In the genomic region with DNA sequence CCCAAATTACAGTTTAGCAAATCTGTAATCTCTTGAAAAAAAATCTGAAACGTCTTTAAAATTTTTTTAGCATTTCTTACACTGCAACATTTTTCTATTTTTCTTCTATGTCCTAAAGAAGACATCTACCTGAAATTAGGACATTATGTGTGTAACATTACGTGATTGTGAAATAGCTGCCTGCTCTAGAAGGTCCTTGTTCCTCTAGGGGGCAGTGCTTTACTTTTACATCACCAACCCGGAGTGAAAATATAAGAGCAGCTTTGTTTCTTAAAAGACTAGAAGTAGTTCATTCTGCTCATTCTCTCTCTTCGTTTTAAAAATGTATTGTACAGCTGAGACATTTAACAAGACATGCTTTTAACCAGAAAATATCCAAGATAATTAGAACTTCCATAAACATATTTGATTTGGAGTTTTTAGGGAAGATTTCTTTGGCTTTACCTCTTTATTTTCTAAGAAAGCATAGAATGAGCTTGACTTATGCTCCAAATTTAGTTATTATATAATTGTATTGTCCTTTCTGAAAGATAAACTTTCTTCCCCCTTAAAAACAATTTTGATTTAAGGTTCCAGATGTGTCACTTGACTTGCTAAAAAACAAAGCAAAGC, we compare ENCODE assay signal across 8 cellular contexts. TPM values are rescaled to one million over a fixed set of nuclear protein-coding genes. Genes with fewer than 3 reads are reported as not detected.
DNase-seq lines count a peak whose midpoint lies in the region; ATAC-seq and TF ChIP-seq lines count a peak whose summit lies in the region.

No MANE protein-coding gene starts in this region.

- no peak for TF ChIP-seq EP300 in ovary (IDR thresholded peaks at IDR 0.05)

- H3K36me3 Mint-ChIP-seq in activated CD4-positive, alpha-beta T cell treated with anti-CD3 and anti-CD28 coated beads, Interleukin-2, amount 10 ng/mL, durations not matched to agents 7 days and 5 days (ENCODE audit: low read depth): no peaks in the 10 kb centered on the region

- H3K9me3 Mint-ChIP-seq in activated CD4-positive, alpha-beta T cell treated with anti-CD3 and anti-CD28 coated beads, Interleukin-2, amount 10 ng/mL, durations not matched to agents 7 days and 5 days: peaks cover 3% of the 10 kb centered on the region

- no peaks in the 10 kb centered on the region for H3K4me1 Mint-ChIP-seq in activated CD4-positive, alpha-beta T cell treated with anti-CD3 and anti-CD28 coated beads, Interleukin-2, amount 10 ng/mL, durations not matched to agents 7 days and 5 days

- H3K4me3 ChIP-seq in ovary: no peak overlapping the region

- 1 to 3% (median 3%) methylated on average over 4 of the region's 4 CpGs for WGBS in ovary, 3 donors

- TF ChIP-seq POLR2A in ovary (IDR thresholded peaks at IDR 0.05): no peak

- peaks cover 9% of the 10 kb centered on the region for H3K27me3 Mint-ChIP-seq in activated CD4-positive, alpha-beta T cell treated with anti-CD3 and anti-CD28 coated beads, Interleukin-2, amount 10 ng/mL, durations not matched to agents 7 days and 5 days

- peak; percentile 85 for DNase-seq in DMS53 (lab: John Stamatoyannopoulos, UW)
- peak; percentile 48 for DNase-seq in NCI-H2227 (lab: John Stamatoyannopoulos, UW; ENCODE audit: unreplicated experiment)
- DNase-seq in activated CD4-positive, alpha-beta T cell treated with anti-CD3 and anti-CD28 coated beads, Interleukin-2, amount 10 ng/mL, durations not matched to agents 7 days and 5 days: peak; percentile 57
- DNase-seq in globus pallidus (ENCODE audit: low spot score): peak; percentile 82
- peak in 2 of 5 donors; percentile 15 to 68 for DNase-seq in ovary
- no peak for DNase-seq in NCI-H128 (lab: John Stamatoyannopoulos, UW; ENCODE audit: unreplicated experiment)

- H3K27ac ChIP-seq in ovary: peak overlapping the region in 1 of 2 donors; percentile 46

- H3K27ac Mint-ChIP-seq in activated CD4-positive, alpha-beta T cell treated with anti-CD3 and anti-CD28 coated beads, Interleukin-2, amount 10 ng/mL, durations not matched to agents 7 days and 5 days: no peak overlapping the region

- ATAC-seq in GM19324 (IDR thresholded peaks at IDR 0.05; ENCODE audit: low FRiP score, unreplicated experiment) (peak; percentile 79), HG03196 (IDR thresholded peaks at IDR 0.05; ENCODE audit: unreplicated experiment) (peak; percentile 85)

- H3K4me3 Mint-ChIP-seq in activated CD4-positive, alpha-beta T cell treated with anti-CD3 and anti-CD28 coated beads, Interleukin-2, amount 10 ng/mL, durations not matched to agents 7 days and 5 days: no peak overlapping the region

- no peaks in the 10 kb centered on the region for H3K36me3 ChIP-seq in ovary

- intact Hi-C loops in ovary (cut with DNase I): loop anchor here in 1 of 4 donors (10.0 kb wide), 1 partner anchor 304 kb away; no protein-coding TSS in a partner anchor

- no peaks in the 10 kb centered on the region for H3K9me3 ChIP-seq in ovary

- POLR2A ChIA-PET in activated CD4-positive, alpha-beta T cell treated with anti-CD3 and anti-CD28 coated beads, Interleukin-2, amount 10 ng/mL, durations not matched to agents 7 days and 5 days (lab: Charles Lee): no interaction called here

- H3K4me1 ChIP-seq in ovary (ENCODE audit: insufficient read depth): no peaks in the 10 kb centered on the region

- no peaks in the 10 kb centered on the region for H3K27me3 ChIP-seq in ovary

- TF ChIP-seq CTCF in ovary (IDR thresholded peaks at IDR 0.05): peak; percentile 51 to 84 (median 79)

- CTCF ChIA-PET in activated CD4-positive, alpha-beta T cell treated with anti-CD3 and anti-CD28 coated beads, Interleukin-2, amount 10 ng/mL, durations not matched to agents 7 days and 5 days (lab: Charles Lee): interaction anchor here (0.6 to 1.0 kb wide), 4 partner anchors 384 to 1537 kb away, joined by 3 to 4 read pairs (median 3); no protein-coding TSS in a partner anchor

RNA-seq across cellular contexts. Expression of gene RIOK2, which starts 48.1 kb away (rescaled TPM):
- total RNA-seq in activated CD4-positive, alpha-beta T cell treated with anti-CD3 and anti-CD28 coated beads, Interleukin-2, amount 10 ng/mL, durations not matched to agents 7 days and 5 days: 10 to 100 TPM; 22.7 to 25.2 TPM
- 10 to 100 TPM; 12.9 to 32.1 (median 23.1) TPM for total RNA-seq in ovary
- 10 to 100 TPM; 10.9 to 12.4 TPM for polyA plus RNA-seq in ovary
